Comparison of ENCODE assay signal across 8 cellular contexts in genomic region chr10:72626444-72626754, GRCh38. TPM values are rescaled to one million over a fixed set of nuclear protein-coding genes. Genes with fewer than 3 reads are reported as not detected.
DNase-seq lines count a peak whose midpoint lies in the region; ATAC-seq, FAIRE-seq and TF ChIP-seq lines count a peak whose summit lies in the region.

No MANE protein-coding gene starts in this region.

- H3K27ac ChIP-seq in GM12878 (ENCODE audit: control insufficient read depth, insufficient read depth) (peak overlapping the region; percentile 74), aorta (ENCODE audit: low read depth in 1 of 2, low read length in 2 of 2) (no peak overlapping the region)

- no peaks in the 10 kb centered on the region for H3K27me3 Mint-ChIP-seq in stimulated activated naive CD8-positive, alpha-beta T cell treated with anti-CD3 and anti-CD28 coated beads, Interleukin-15, Interleukin-2, amounts not matched to agents 100 ng/mL and 50 ng/mL, for 24 hours
- no peaks in the 10 kb centered on the region for H3K27me3 Mint-ChIP-seq in mesothelial cell of epicardium (ENCODE audit: low read depth)

- no peak for TF ChIP-seq EP300 in GM12878 (IDR thresholded peaks at IDR 0.05; ENCODE audit: borderline replicate concordance in 1 of 2, control insufficient read depth in 1 of 2, low read depth in 2 of 2, low read length in 2 of 2)

- H4K20me1 ChIP-seq in GM12878 (ENCODE audit: control insufficient read depth, insufficient read depth) = no peaks in the 10 kb centered on the region

- no peak for TF ChIP-seq POLR2A in GM12878 (IDR thresholded peaks at IDR 0.05; ENCODE audit: low read depth, low read length)

- H3K79me2 ChIP-seq in GM12878 (ENCODE audit: control insufficient read depth, insufficient read depth, low read length) = peaks cover 4% of the 10 kb centered on the region

- peaks cover 4% of the 10 kb centered on the region for H3K36me3 Mint-ChIP-seq in stimulated activated naive CD8-positive, alpha-beta T cell treated with anti-CD3 and anti-CD28 coated beads, Interleukin-15, Interleukin-2, amounts not matched to agents 100 ng/mL and 50 ng/mL, for 24 hours (ENCODE audit: low read depth)
- peaks cover 4% of the 10 kb centered on the region for H3K36me3 Mint-ChIP-seq in mesothelial cell of epicardium

- H3K9me3 Mint-ChIP-seq in stimulated activated naive CD8-positive, alpha-beta T cell treated with anti-CD3 and anti-CD28 coated beads, Interleukin-15, Interleukin-2, amounts not matched to agents 100 ng/mL and 50 ng/mL, for 24 hours = no peaks in the 10 kb centered on the region
- no peaks in the 10 kb centered on the region for H3K9me3 Mint-ChIP-seq in mesothelial cell of epicardium

- H3K4me1 ChIP-seq in GM12878 (ENCODE audit: control insufficient read depth, insufficient read depth, low read length) (no peaks in the 10 kb centered on the region), aorta (ENCODE audit: control insufficient read depth in 1 of 2, insufficient read depth in 2 of 2, low read length in 2 of 2) (peaks cover 2% of the 10 kb centered on the region in 2 donors)

- intact Hi-C loops in GM12878 (cut with micrococcal nuclease; ENCODE audit: unreplicated experiment) = no loop called here
- intact Hi-C loops in aorta (cut with DNase I) = loop anchor here (2.0 to 10.0 kb wide), 3 partner anchors 60 to 272 kb away; partner anchors contain the start of gene DNAJB12 (in 1 of the 2)

- H3K36me3 ChIP-seq in GM12878 (ENCODE audit: control insufficient read depth in 2 of 2, insufficient read depth in 2 of 2, low read length in 1 of 2) (peaks cover 0 to 3% of the 10 kb centered on the region in 2 experiments; a peak in 1 of 4 replicates), aorta (ENCODE audit: control insufficient read depth in 1 of 2, insufficient read depth in 2 of 2, low read length in 1 of 2) (no peaks in the 10 kb centered on the region)

- TSS peak; percentile 76 for BruUV-seq in GM12878 (replicated peaks; lab: Mats Ljungman, UMichigan)

- 6% methylated on average over 1 of the region's 1 CpG for WGBS in GM12878 (ENCODE audit: insufficient coverage, insufficient replicate concordance, low lambda C conversion rate, missing lambda C conversion rate)
- 0% methylated on average over 1 of the region's 1 CpG for WGBS in aorta, 2 donors

- H3K9ac ChIP-seq in GM12878 (ENCODE audit: control insufficient read depth, insufficient read depth, low read length) = peak overlapping the region; percentile 36

- no peak for TF ChIP-seq CTCF in GM12878 (IDR thresholded peaks at IDR 0.05 in 2 of 3, conservative IDR thresholded peaks at IDR 0.05 in 1 of 3; ENCODE audit: control insufficient read depth in 2 of 3, extremely low read depth in 1 of 3, insufficient read depth in 1 of 3, low read depth in 3 of 3, low read length in 3 of 3)
- no peak for TF ChIP-seq CTCF in mesothelial cell of epicardium (IDR thresholded peaks at IDR 0.05; ENCODE audit: unreplicated experiment)

- H3K4me3 ChIP-seq in GM12878 (peak overlapping the region; percentile 96), aorta (ENCODE audit: low read length in 2 of 2) (peak overlapping the region; percentile 47 to 77)

- SMC1A ChIA-PET in GM12878 (lab: Charles Lee; ENCODE audit: uncharacterized antibody, unreplicated experiment) = interaction anchor here (0.7 to 1.7 kb wide), 4 partner anchors 13 to 246 kb away, joined by 3 to 6 read pairs (median 4); no protein-coding TSS in a partner anchor

- H3K4me3 Mint-ChIP-seq in stimulated activated naive CD8-positive, alpha-beta T cell treated with anti-CD3 and anti-CD28 coated beads, Interleukin-15, Interleukin-2, amounts not matched to agents 100 ng/mL and 50 ng/mL, for 24 hours = peak overlapping the region; percentile 97
- H3K4me3 Mint-ChIP-seq in mesothelial cell of epicardium = peak overlapping the region; percentile 97

- POLR2A ChIA-PET in GM12878 (lab: Charles Lee) = interaction anchor here (1.0 kb wide), 1 partner anchor 70 kb away, joined by 7 read pairs; no protein-coding TSS in a partner anchor

- no peak for ATAC-seq in stimulated activated naive CD8-positive, alpha-beta T cell treated with anti-CD3 and anti-CD28 coated beads, Interleukin-15, Interleukin-2, amounts not matched to agents 100 U/mL and 50 U/mL, for 24 hours
- ATAC-seq in GM12878 (no peak), aorta (ENCODE audit: low FRiP score) (no peak), GM18520 (IDR thresholded peaks at IDR 0.05; ENCODE audit: unreplicated experiment) (no peak)

- H3K4me2 ChIP-seq in GM12878 (ENCODE audit: control insufficient read depth, insufficient read depth) = peak overlapping the region; percentile 83

- H3K9me3 ChIP-seq in GM12878 (replicated peaks; ENCODE audit: control insufficient read depth, insufficient read depth, low read length) = no peaks in the 10 kb centered on the region
- H3K9me3 ChIP-seq in aorta (ENCODE audit: control insufficient read depth, low read length) = no peaks in the 10 kb centered on the region

- RAD21 ChIA-PET in GM12878 (lab: Charles Lee; ENCODE audit: unreplicated experiment) = interaction anchor here (1.0 to 1.7 kb wide), 2 partner anchors 65 to 66 kb away, joined by 3 to 7 read pairs; partner anchors contain the start of gene MCU

- in situ Hi-C loops in GM12878 (cut with MboI) = no loop called here

- no peak for TF ChIP-seq RAD21 in GM12878 (IDR thresholded peaks at IDR 0.05; ENCODE audit: insufficient read depth, low read depth, low read length)

- H3K27me3 ChIP-seq in GM12878 (replicated peaks in 1 of 2; ENCODE audit: control insufficient read depth in 2 of 2, insufficient read depth in 2 of 2, low read length in 1 of 2) = no peaks in the 10 kb centered on the region
- H3K27me3 ChIP-seq in aorta (ENCODE audit: control insufficient read depth in 1 of 2, insufficient read depth in 2 of 2, low read length in 1 of 2) = no peaks in the 10 kb centered on the region

- DNase-seq in stimulated activated naive CD8-positive, alpha-beta T cell treated with anti-CD3 and anti-CD28 coated beads, Interleukin-15, Interleukin-2, amounts not matched to agents 100 U/mL and 50 U/mL, for 24 hours = no peak
- DNase-seq in GM12878 (ENCODE audit: low read depth, low spot score) = no peak
- no peak for DNase-seq in mesothelial cell of epicardium (ENCODE audit: low spot score in 2 of 2, unreplicated experiment in 2 of 2)
- DNase-seq in aorta = no peak
- DNase-seq in COLO829 (ENCODE audit: low spot score) = no peak
- no peak for DNase-seq in NOMO-1 treated with DMSO at 0.1 percent for 48 hours (lab: John Stamatoyannopoulos, UW; ENCODE audit: unreplicated experiment)

- FAIRE-seq in GM12878 (lab: Jason Lieb, UNC) = no peak

- peak overlapping the region; percentile 95 for H3K27ac Mint-ChIP-seq in stimulated activated naive CD8-positive, alpha-beta T cell treated with anti-CD3 and anti-CD28 coated beads, Interleukin-15, Interleukin-2, amounts not matched to agents 100 ng/mL and 50 ng/mL, for 24 hours
- peak overlapping the region; percentile 97 for H3K27ac Mint-ChIP-seq in mesothelial cell of epicardium

- peaks cover 19% of the 10 kb centered on the region for H3K4me1 Mint-ChIP-seq in stimulated activated naive CD8-positive, alpha-beta T cell treated with anti-CD3 and anti-CD28 coated beads, Interleukin-15, Interleukin-2, amounts not matched to agents 100 ng/mL and 50 ng/mL, for 24 hours (ENCODE audit: low read depth)
- peaks cover 9% of the 10 kb centered on the region for H3K4me1 Mint-ChIP-seq in mesothelial cell of epicardium

- CTCF ChIA-PET in GM12878 (lab: Yijun Ruan, JAX) = interaction anchor here (1.1 to 2.2 kb wide), 2 partner anchors 11 to 68 kb away, joined by 3 to 12 read pairs; no protein-coding TSS in a partner anchor

- H2AFZ ChIP-seq in GM12878 (ENCODE audit: control insufficient read depth, low read depth, low read length) = peak overlapping the region; percentile 77

TF ChIP-seq in GM12878, 131 proteins besides CTCF, POLR2A, EP300 and RAD21 (continues in another document):
- TF ChIP-seq KLF5 (IDR thresholded peaks at IDR 0.05; ENCODE audit: partially characterized antibody) (no peak), HDGF (IDR thresholded peaks at IDR 0.05) (no peak), MAX (IDR thresholded peaks at IDR 0.05; ENCODE audit: low read depth, low read length) (no peak), PML (IDR thresholded peaks at IDR 0.05; ENCODE audit: low read length) (0 out of 2 replicates have a peak, but pooled peaks have one; percentile 5), ELK1 (IDR thresholded peaks at IDR 0.05; ENCODE audit: low read depth, low read length) (no peak), BACH1 (IDR thresholded peaks at IDR 0.05; ENCODE audit: borderline replicate concordance) (no peak)

RNA-seq across cellular contexts. Expression of gene MICU1, which starts 0.5 kb away (rescaled TPM):
- 44.5 and 55.7 TPM in 2 replicates for total RNA-seq in GM12878 (2013; cell fraction: nucleolus; rRNA removed)
- 19.0 and 19.7 TPM in 2 replicates for total RNA-seq in GM12878 (2014; rRNA removed)
- total RNA-seq in GM12878 (2014; rRNA removed; fragmentation: Illumina TruSeq; extraction: Trizol) = 24.0 and 25.5 TPM in 2 replicates
- total RNA-seq in GM12878 (2021) = 23.7 and 28.4 TPM in 2 replicates
- polyA plus RNA-seq in GM12878 (2011; ENCODE audit: low read depth) = 13.5 TPM
- 21.7 and 28.2 TPM in 2 replicates for polyA plus RNA-seq in GM12878 (2011; rRNA removed)
- 20.4 and 26.5 TPM in 2 replicates for polyA plus RNA-seq in GM12878 (2011; cell fraction: cytosol; rRNA removed)
- polyA plus RNA-seq in GM12878 (2011; cell fraction: nucleus; rRNA removed) = 11.4 and 13.4 TPM in 2 replicates
- polyA plus RNA-seq in GM12878 (2012) = 13.7 and 19.7 TPM in 2 replicates
- polyA plus RNA-seq in GM12878 (2014; fragmentation: Illumina TruSeq; extraction: Trizol) = 36.4 and 40.0 TPM in 2 replicates
- 10 to 100 TPM; 18.2 to 21.9 TPM for polyA plus RNA-seq in GM12878 (2014; fragmentation: Nextera tagmentation; extraction: Ambion mirVana)
- polyA plus RNA-seq in GM12878 (2014; rRNA removed) = 15.0 and 18.9 TPM in 2 replicates
- polyA plus RNA-seq in GM12878 (2016; fragmentation: Nextera tagmentation; extraction: Ambion mirVana) = 10 to 100 TPM; 20.8 to 22.5 TPM
- 19.0 and 19.6 TPM in 2 replicates for polyA minus RNA-seq in GM12878 (2011; rRNA and poly(A)+ RNA removed)
- 3.6 and 4.9 TPM in 2 replicates for polyA minus RNA-seq in GM12878 (2011; cell fraction: cytosol; rRNA and poly(A)+ RNA removed)
- polyA minus RNA-seq in GM12878 (2011; cell fraction: nucleus; rRNA and poly(A)+ RNA removed) = 7.4 and 14.7 TPM in 2 replicates
- total RNA-seq in mesothelial cell of epicardium = 58.2 to 63.4 TPM (median 63.4 TPM) in 3 replicates
- 10 to 100 TPM; 39.5 to 40.7 TPM for total RNA-seq in aorta
- 10 to 100 TPM; 23.7 to 35.5 TPM for polyA plus RNA-seq in aorta
